In the genomic region with DNA sequence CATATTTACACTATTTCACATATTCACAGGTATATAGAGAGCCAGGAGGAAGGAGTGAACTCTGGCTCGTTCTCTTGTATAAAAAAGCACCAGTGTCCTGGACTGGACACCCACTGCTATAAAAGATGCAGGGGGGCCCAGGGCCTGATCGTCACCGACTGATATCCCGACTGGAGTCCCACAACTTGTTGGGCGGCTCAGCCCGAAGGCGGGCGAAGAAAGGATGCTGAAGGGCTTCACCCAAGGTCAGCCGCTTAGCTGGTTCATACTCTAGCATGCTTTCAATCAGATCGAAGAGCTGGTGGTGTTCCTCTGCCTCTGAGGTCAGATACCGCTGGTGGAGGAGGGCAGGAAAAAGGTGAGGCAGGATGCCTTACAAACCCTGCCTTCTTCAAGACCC, we compare ENCODE assay signal across 10 cellular contexts. TPM values are rescaled to one million over a fixed set of nuclear protein-coding genes. Genes with fewer than 3 reads are reported as not detected.
DNase-seq lines count a peak whose midpoint lies in the region; ATAC-seq and TF ChIP-seq lines count a peak whose summit lies in the region.
"Had no signal": no experiment of that assay in that cellular context is flagged by ENCODE, and none has a peak within 500 bp of the region (broad histone marks: within the 10 kb centered on the region; RNA-seq: fewer than 3 reads in every experiment).

No MANE protein-coding gene starts in this region.

- no peak for DNase-seq in activated CD4-positive, alpha-beta T cell treated with anti-CD3 and anti-CD28 coated beads, Interleukin-2, amount 10 ng/mL, durations not matched to agents 24 days and 14 days
- DNase-seq in activated CD4-positive, alpha-beta T cell treated with anti-CD3 and anti-CD28 coated beads for 48 hours = no peak
- DNase-seq in RWPE2 (ENCODE audit: low spot score) = no peak
- no peak for DNase-seq in epithelial cell of prostate (ENCODE audit: low read depth, low spot score)
- DNase-seq in dermis blood vessel endothelial cell = no peak
- no peak for DNase-seq in dedifferentiated amniotic fluid mesenchymal stem cell (ENCODE audit: extremely low spot score)
- DNase-seq in Ammon's horn (ENCODE audit: low spot score) = no peak
- DNase-seq: ACHN, NCI-H1417 treated with DMSO at 0.1 percent for 48 hours had no signal

- no peak for TF ChIP-seq CTCF in RWPE2 (IDR thresholded peaks at IDR 0.05; ENCODE audit: poor library complexity, severe bottlenecking)

- peaks cover 6% of the 10 kb centered on the region for H3K4me1 ChIP-seq in RWPE2 (ENCODE audit: insufficient read depth, poor library complexity, severe bottlenecking)

- peak overlapping the region; percentile 45 for H3K27ac ChIP-seq in RWPE2 (ENCODE audit: poor library complexity, severe bottlenecking)
- peak overlapping the region; percentile 75 for H3K27ac ChIP-seq in epithelial cell of prostate
- peak overlapping the region in 11 of 21 experiments; percentile 76 to 94 (median 88) for H3K27ac ChIP-seq in skin epidermis

- no peaks in the 10 kb centered on the region for H3K9me3 ChIP-seq in RWPE2 (ENCODE audit: severe bottlenecking)

- intact Hi-C loops in activated CD4-positive, alpha-beta T cell treated with anti-CD3 and anti-CD28 coated beads, Interleukin-2, amount 10 ng/mL, durations not matched to agents 24 days and 14 days (cut with micrococcal nuclease) = loop anchor here (5.0 kb wide), 1 partner anchor 56 kb away; a partner anchor contains a TSS

- H3K4me3 Mint-ChIP-seq in activated CD4-positive, alpha-beta T cell treated with anti-CD3 and anti-CD28 coated beads, Interleukin-2, amount 10 ng/mL, durations not matched to agents 24 days and 14 days = peak overlapping the region; percentile 96

- ATAC-seq in RWPE2 (ENCODE audit: low read depth) = no peak

- peak overlapping the region; percentile 91 for H3K27ac Mint-ChIP-seq in activated CD4-positive, alpha-beta T cell treated with anti-CD3 and anti-CD28 coated beads, Interleukin-2, amount 10 ng/mL, durations not matched to agents 24 days and 14 days

- H3K36me3 Mint-ChIP-seq in activated CD4-positive, alpha-beta T cell treated with anti-CD3 and anti-CD28 coated beads, Interleukin-2, amount 10 ng/mL, durations not matched to agents 24 days and 14 days (ENCODE audit: low read depth) = peaks cover 80% of the 10 kb centered on the region

- H3K27me3 Mint-ChIP-seq in activated CD4-positive, alpha-beta T cell treated with anti-CD3 and anti-CD28 coated beads, Interleukin-2, amount 10 ng/mL, durations not matched to agents 24 days and 14 days = no peaks in the 10 kb centered on the region

- no peak overlapping the region for H3K4me3 ChIP-seq in RWPE2 (ENCODE audit: severe bottlenecking)
- no peak overlapping the region for H3K4me3 ChIP-seq in skin epidermis

- peaks cover 78% of the 10 kb centered on the region for H3K36me3 ChIP-seq in RWPE2 (ENCODE audit: low read depth)

- H3K27me3 ChIP-seq in RWPE2 (ENCODE audit: insufficient read depth, poor library complexity, severe bottlenecking) = no peaks in the 10 kb centered on the region

- peaks cover 31% of the 10 kb centered on the region for H3K4me1 Mint-ChIP-seq in activated CD4-positive, alpha-beta T cell treated with anti-CD3 and anti-CD28 coated beads, Interleukin-2, amount 10 ng/mL, durations not matched to agents 24 days and 14 days

- H3K9me3 Mint-ChIP-seq in activated CD4-positive, alpha-beta T cell treated with anti-CD3 and anti-CD28 coated beads, Interleukin-2, amount 10 ng/mL, durations not matched to agents 24 days and 14 days = no peaks in the 10 kb centered on the region

RNA-seq across cellular contexts. Expression of a gene that starts 0.9 kb away (rescaled TPM):
- total RNA-seq in activated CD4-positive, alpha-beta T cell treated with anti-CD3 and anti-CD28 coated beads, Interleukin-2, amount 10 ng/mL, durations not matched to agents 24 days and 14 days = 152 and 158 TPM in 2 replicates
- total RNA-seq in dermis blood vessel endothelial cell = 38.3 and 46.3 TPM in 2 replicates

RNA-seq across cellular contexts. Expression of a gene that starts 7.8 kb away (rescaled TPM):
- 45.1 and 46.2 TPM in 2 replicates for total RNA-seq in activated CD4-positive, alpha-beta T cell treated with anti-CD3 and anti-CD28 coated beads, Interleukin-2, amount 10 ng/mL, durations not matched to agents 24 days and 14 days
- total RNA-seq in dermis blood vessel endothelial cell = 6.5 and 12.3 TPM in 2 replicates

RNA-seq across cellular contexts. Expression of a gene that starts 10.2 kb away (rescaled TPM):
- 86.2 and 90.6 TPM in 2 replicates for total RNA-seq in activated CD4-positive, alpha-beta T cell treated with anti-CD3 and anti-CD28 coated beads, Interleukin-2, amount 10 ng/mL, durations not matched to agents 24 days and 14 days
- 24.5 and 35.9 TPM in 2 replicates for total RNA-seq in dermis blood vessel endothelial cell

RNA-seq across cellular contexts. Expression of a gene that starts 14.2 kb away (rescaled TPM):
- 3.2 and 3.8 TPM in 2 replicates for total RNA-seq in activated CD4-positive, alpha-beta T cell treated with anti-CD3 and anti-CD28 coated beads, Interleukin-2, amount 10 ng/mL, durations not matched to agents 24 days and 14 days
- total RNA-seq in dermis blood vessel endothelial cell = 0.84 and 0.85 TPM in 2 replicates

RNA-seq across cellular contexts. Expression of a gene that starts 38.2 kb away (rescaled TPM):
- 0.09 TPM in 1 of 2 replicates, not detected in the other for total RNA-seq in activated CD4-positive, alpha-beta T cell treated with anti-CD3 and anti-CD28 coated beads, Interleukin-2, amount 10 ng/mL, durations not matched to agents 24 days and 14 days
- total RNA-seq in dermis blood vessel endothelial cell = 0.05 TPM in 1 of 2 replicates, not detected in the other
